2 cellular contexts compared by ENCODE assay signal in the genomic region with DNA sequence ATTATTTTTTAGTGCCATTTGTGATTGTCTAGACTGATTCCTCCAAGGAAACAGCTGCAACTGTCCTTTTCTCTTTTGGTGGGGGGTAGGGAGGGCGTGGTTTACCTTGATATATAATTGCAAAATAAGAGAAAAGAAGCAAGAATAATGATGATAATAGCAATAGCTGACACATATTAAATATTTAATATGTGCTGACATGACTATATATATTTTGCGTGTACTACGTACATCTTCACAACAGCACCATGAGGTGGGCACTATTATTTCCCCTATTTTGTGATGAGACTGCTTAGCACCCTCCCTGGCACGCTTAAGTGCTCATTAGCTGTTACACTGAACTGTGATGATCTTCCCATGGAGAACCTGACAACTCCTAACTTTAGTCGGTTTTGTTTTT.
TF ChIP-seq lines count a peak whose summit lies in the region.

No MANE protein-coding gene starts in this region.

TF ChIP-seq in A549, 52 proteins besides CTCF, POLR2A, EP300 and RAD21:
- TF ChIP-seq RFX5 (IDR thresholded peaks at IDR 0.05) (no peak), MYC (IDR thresholded peaks at IDR 0.05; ENCODE audit: borderline replicate concordance, low read length) (no peak), FOXS1 (CRISPR knock-in tag; IDR thresholded peaks at IDR 0.05) (no peak), MAFK (IDR thresholded peaks at IDR 0.05; ENCODE audit: partially characterized antibody) (peak; percentile 62), NPAS2 (CRISPR knock-in tag; IDR thresholded peaks at IDR 0.05; ENCODE audit: borderline replicate concordance) (no peak), ZFP36 (IDR thresholded peaks at IDR 0.05; ENCODE audit: borderline replicate concordance, partially characterized antibody) (no peak)
- TF ChIP-seq, protein P1, sequence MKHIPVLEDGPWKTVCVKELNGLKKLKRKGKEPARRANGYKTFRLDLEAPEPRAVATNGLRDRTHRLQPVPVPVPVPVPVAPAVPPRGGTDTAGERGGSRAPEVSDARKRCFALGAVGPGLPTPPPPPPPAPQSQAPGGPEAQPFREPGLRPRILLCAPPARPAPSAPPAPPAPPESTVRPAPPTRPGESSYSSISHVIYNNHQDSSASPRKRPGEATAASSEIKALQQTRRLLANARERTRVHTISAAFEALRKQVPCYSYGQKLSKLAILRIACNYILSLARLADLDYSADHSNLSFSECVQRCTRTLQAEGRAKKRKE (CRISPR knock-in tag; IDR thresholded peaks at IDR 0.05; ENCODE audit: low read depth), result no peak
- TF ChIP-seq, protein P2, sequence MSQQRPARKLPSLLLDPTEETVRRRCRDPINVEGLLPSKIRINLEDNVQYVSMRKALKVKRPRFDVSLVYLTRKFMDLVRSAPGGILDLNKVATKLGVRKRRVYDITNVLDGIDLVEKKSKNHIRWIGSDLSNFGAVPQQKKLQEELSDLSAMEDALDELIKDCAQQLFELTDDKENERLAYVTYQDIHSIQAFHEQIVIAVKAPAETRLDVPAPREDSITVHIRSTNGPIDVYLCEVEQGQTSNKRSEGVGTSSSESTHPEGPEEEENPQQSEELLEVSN (IDR thresholded peaks at IDR 0.05; ENCODE audit: borderline replicate concordance, low read depth), result no peak
TF ChIP-seq in A549: peak in this region for 1.

TF ChIP-seq in H1, 55 proteins besides CTCF, POLR2A, EP300 and RAD21:
- TF ChIP-seq, protein P3, sequence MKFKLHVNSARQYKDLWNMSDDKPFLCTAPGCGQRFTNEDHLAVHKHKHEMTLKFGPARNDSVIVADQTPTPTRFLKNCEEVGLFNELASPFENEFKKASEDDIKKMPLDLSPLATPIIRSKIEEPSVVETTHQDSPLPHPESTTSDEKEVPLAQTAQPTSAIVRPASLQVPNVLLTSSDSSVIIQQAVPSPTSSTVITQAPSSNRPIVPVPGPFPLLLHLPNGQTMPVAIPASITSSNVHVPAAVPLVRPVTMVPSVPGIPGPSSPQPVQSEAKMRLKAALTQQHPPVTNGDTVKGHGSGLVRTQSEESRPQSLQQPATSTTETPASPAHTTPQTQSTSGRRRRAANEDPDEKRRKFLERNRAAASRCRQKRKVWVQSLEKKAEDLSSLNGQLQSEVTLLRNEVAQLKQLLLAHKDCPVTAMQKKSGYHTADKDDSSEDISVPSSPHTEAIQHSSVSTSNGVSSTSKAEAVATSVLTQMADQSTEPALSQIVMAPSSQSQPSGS (IDR thresholded peaks at IDR 0.05; ENCODE audit: low read length), result no peak
- TF ChIP-seq CHD1 (IDR thresholded peaks at IDR 0.05; ENCODE audit: low read depth, low read length), result no peak
- TF ChIP-seq KDM5A (IDR thresholded peaks at IDR 0.05; ENCODE audit: low read length), result no peak
- TF ChIP-seq, protein P2 (IDR thresholded peaks at IDR 0.05), result no peak
- TF ChIP-seq SP1 (IDR thresholded peaks at IDR 0.05; ENCODE audit: low read depth, low read length), result no peak
- TF ChIP-seq GABPA (IDR thresholded peaks at IDR 0.05; ENCODE audit: borderline replicate concordance, insufficient read depth, low read length), result no peak
- TF ChIP-seq NRF1 (IDR thresholded peaks at IDR 0.05; ENCODE audit: low read depth, low read length), result no peak
- TF ChIP-seq SIX5 (IDR thresholded peaks at IDR 0.05; ENCODE audit: low read depth, low read length), result no peak
- no peak for TF ChIP-seq RXRA (IDR thresholded peaks at IDR 0.05; ENCODE audit: insufficient read depth, low read depth, low read length)
- TF ChIP-seq EZH2 (IDR thresholded peaks at IDR 0.05; ENCODE audit: low read depth, low read length, severe bottlenecking), result no peak
- no peak for TF ChIP-seq SP4 (IDR thresholded peaks at IDR 0.05; ENCODE audit: low read length)
- TF ChIP-seq HDAC2 (IDR thresholded peaks at IDR 0.05; ENCODE audit: borderline replicate concordance in 1 of 2, low read depth in 2 of 2, low read length in 2 of 2), result no peak
- TF ChIP-seq, protein P4, sequence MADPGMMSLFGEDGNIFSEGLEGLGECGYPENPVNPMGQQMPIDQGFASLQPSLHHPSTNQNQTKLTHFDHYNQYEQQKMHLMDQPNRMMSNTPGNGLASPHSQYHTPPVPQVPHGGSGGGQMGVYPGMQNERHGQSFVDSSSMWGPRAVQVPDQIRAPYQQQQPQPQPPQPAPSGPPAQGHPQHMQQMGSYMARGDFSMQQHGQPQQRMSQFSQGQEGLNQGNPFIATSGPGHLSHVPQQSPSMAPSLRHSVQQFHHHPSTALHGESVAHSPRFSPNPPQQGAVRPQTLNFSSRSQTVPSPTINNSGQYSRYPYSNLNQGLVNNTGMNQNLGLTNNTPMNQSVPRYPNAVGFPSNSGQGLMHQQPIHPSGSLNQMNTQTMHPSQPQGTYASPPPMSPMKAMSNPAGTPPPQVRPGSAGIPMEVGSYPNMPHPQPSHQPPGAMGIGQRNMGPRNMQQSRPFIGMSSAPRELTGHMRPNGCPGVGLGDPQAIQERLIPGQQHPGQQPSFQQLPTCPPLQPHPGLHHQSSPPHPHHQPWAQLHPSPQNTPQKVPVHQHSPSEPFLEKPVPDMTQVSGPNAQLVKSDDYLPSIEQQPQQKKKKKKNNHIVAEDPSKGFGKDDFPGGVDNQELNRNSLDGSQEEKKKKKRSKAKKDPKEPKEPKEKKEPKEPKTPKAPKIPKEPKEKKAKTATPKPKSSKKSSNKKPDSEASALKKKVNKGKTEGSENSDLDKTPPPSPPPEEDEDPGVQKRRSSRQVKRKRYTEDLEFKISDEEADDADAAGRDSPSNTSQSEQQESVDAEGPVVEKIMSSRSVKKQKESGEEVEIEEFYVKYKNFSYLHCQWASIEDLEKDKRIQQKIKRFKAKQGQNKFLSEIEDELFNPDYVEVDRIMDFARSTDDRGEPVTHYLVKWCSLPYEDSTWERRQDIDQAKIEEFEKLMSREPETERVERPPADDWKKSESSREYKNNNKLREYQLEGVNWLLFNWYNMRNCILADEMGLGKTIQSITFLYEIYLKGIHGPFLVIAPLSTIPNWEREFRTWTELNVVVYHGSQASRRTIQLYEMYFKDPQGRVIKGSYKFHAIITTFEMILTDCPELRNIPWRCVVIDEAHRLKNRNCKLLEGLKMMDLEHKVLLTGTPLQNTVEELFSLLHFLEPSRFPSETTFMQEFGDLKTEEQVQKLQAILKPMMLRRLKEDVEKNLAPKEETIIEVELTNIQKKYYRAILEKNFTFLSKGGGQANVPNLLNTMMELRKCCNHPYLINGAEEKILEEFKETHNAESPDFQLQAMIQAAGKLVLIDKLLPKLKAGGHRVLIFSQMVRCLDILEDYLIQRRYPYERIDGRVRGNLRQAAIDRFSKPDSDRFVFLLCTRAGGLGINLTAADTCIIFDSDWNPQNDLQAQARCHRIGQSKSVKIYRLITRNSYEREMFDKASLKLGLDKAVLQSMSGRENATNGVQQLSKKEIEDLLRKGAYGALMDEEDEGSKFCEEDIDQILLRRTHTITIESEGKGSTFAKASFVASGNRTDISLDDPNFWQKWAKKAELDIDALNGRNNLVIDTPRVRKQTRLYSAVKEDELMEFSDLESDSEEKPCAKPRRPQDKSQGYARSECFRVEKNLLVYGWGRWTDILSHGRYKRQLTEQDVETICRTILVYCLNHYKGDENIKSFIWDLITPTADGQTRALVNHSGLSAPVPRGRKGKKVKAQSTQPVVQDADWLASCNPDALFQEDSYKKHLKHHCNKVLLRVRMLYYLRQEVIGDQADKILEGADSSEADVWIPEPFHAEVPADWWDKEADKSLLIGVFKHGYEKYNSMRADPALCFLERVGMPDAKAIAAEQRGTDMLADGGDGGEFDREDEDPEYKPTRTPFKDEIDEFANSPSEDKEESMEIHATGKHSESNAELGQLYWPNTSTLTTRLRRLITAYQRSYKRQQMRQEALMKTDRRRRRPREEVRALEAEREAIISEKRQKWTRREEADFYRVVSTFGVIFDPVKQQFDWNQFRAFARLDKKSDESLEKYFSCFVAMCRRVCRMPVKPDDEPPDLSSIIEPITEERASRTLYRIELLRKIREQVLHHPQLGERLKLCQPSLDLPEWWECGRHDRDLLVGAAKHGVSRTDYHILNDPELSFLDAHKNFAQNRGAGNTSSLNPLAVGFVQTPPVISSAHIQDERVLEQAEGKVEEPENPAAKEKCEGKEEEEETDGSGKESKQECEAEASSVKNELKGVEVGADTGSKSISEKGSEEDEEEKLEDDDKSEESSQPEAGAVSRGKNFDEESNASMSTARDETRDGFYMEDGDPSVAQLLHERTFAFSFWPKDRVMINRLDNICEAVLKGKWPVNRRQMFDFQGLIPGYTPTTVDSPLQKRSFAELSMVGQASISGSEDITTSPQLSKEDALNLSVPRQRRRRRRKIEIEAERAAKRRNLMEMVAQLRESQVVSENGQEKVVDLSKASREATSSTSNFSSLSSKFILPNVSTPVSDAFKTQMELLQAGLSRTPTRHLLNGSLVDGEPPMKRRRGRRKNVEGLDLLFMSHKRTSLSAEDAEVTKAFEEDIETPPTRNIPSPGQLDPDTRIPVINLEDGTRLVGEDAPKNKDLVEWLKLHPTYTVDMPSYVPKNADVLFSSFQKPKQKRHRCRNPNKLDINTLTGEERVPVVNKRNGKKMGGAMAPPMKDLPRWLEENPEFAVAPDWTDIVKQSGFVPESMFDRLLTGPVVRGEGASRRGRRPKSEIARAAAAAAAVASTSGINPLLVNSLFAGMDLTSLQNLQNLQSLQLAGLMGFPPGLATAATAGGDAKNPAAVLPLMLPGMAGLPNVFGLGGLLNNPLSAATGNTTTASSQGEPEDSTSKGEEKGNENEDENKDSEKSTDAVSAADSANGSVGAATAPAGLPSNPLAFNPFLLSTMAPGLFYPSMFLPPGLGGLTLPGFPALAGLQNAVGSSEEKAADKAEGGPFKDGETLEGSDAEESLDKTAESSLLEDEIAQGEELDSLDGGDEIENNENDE (IDR thresholded peaks at IDR 0.05; ENCODE audit: insufficient replicate concordance, low read length), result no peak
- TF ChIP-seq FOSL1 (IDR thresholded peaks at IDR 0.05; ENCODE audit: insufficient read depth, low read depth, low read length), result no peak
- TF ChIP-seq, protein P5, sequence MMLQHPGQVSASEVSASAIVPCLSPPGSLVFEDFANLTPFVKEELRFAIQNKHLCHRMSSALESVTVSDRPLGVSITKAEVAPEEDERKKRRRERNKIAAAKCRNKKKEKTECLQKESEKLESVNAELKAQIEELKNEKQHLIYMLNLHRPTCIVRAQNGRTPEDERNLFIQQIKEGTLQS (IDR thresholded peaks at IDR 0.05; ENCODE audit: insufficient read depth, low read depth, low read length), result no peak
- no peak for TF ChIP-seq JUND (IDR thresholded peaks at IDR 0.05; ENCODE audit: low read length)
- TF ChIP-seq RFX5 (IDR thresholded peaks at IDR 0.05; ENCODE audit: borderline replicate concordance, low read depth, low read length), result no peak
- no peak for TF ChIP-seq TBP (IDR thresholded peaks at IDR 0.05; ENCODE audit: low read depth, low read length)
- no peak for TF ChIP-seq CBX8 (IDR thresholded peaks at IDR 0.05; ENCODE audit: borderline replicate concordance, low read depth, low read length)
